ENCODE assay signal across 1 cellular context in the genomic region with DNA sequence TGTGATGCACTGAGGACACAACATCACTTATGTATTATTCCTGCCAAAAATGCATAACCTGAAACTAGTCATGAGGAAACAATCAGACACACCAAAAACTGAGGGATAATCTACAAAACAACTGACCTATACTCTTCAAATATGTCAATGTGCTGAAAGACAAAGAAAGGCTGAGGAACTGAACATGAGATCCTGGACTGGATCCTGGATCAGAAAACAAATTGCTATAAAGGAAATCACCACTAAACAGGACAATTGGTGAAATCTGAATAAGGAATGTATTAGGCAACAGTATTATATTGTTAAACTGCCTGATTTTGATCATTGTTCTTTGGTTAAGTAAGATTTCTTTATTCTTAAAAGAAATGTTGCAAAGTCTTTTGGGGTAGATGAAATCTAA.
TF ChIP-seq lines count a peak whose summit lies in the region.

No MANE protein-coding gene starts in this region.

TF ChIP-seq in H1, 55 proteins besides CTCF, POLR2A, EP300 and RAD21:
- TF ChIP-seq NRF1 (IDR thresholded peaks at IDR 0.05; ENCODE audit: low read depth, low read length) = no peak
- no peak for TF ChIP-seq JUN (IDR thresholded peaks at IDR 0.05; ENCODE audit: low read depth, low read length)
- TF ChIP-seq SIRT6 (IDR thresholded peaks at IDR 0.05; ENCODE audit: low read length) = no peak
- TF ChIP-seq CTBP2 (IDR thresholded peaks at IDR 0.05; ENCODE audit: borderline replicate concordance, insufficient read depth, insufficient read length, low read length) = no peak
- TF ChIP-seq TAF7 (optimal IDR thresholded peaks at IDR 0.05; ENCODE audit: borderline replicate concordance, low read depth, low read length) = no peak
- TF ChIP-seq RBBP5 (IDR thresholded peaks at IDR 0.05; ENCODE audit: borderline replicate concordance, low read depth, low read length) = no peak
- TF ChIP-seq EZH2 (IDR thresholded peaks at IDR 0.05; ENCODE audit: low read depth, low read length, severe bottlenecking) = no peak
- TF ChIP-seq SP4 (IDR thresholded peaks at IDR 0.05; ENCODE audit: low read length) = no peak
- no peak for TF ChIP-seq BCL11A (IDR thresholded peaks at IDR 0.05; ENCODE audit: low read depth in 2 of 2, low read length in 2 of 2)
- TF ChIP-seq CHD1 (IDR thresholded peaks at IDR 0.05; ENCODE audit: low read depth, low read length) = no peak
- no peak for TF ChIP-seq POLR2AphosphoS5 (IDR thresholded peaks at IDR 0.05; ENCODE audit: low read depth, low read length)
- TF ChIP-seq ATF2 (IDR thresholded peaks at IDR 0.05; ENCODE audit: low read length) = no peak
- TF ChIP-seq MAFK (IDR thresholded peaks at IDR 0.05; ENCODE audit: low read depth, low read length) = no peak
- TF ChIP-seq FOSL1 (IDR thresholded peaks at IDR 0.05; ENCODE audit: insufficient read depth, low read depth, low read length) = no peak
- TF ChIP-seq TEAD4 (IDR thresholded peaks at IDR 0.05; ENCODE audit: low read depth, low read length) = no peak
- TF ChIP-seq, protein P1, sequence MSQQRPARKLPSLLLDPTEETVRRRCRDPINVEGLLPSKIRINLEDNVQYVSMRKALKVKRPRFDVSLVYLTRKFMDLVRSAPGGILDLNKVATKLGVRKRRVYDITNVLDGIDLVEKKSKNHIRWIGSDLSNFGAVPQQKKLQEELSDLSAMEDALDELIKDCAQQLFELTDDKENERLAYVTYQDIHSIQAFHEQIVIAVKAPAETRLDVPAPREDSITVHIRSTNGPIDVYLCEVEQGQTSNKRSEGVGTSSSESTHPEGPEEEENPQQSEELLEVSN (IDR thresholded peaks at IDR 0.05) = no peak
